ENCODE assay signal across 2 cellular contexts in genomic region chr20:9215539-9215938, GRCh38.
TF ChIP-seq lines count a peak whose summit lies in the region.

No MANE protein-coding gene starts in this region.

TF ChIP-seq in Ishikawa, 13 proteins besides CTCF, POLR2A, EP300 and RAD21 (continued from another document):
- TF ChIP-seq USF1 (IDR thresholded peaks at IDR 0.05) (no peak), MAX (IDR thresholded peaks at IDR 0.05) (no peak), NFIC (IDR thresholded peaks at IDR 0.05) (no peak)

TF ChIP-seq in WTC11, 78 proteins besides CTCF, POLR2A, EP300 and RAD21 (continued from another document):
- TF ChIP-seq AFF4 (CRISPR knock-in tag; IDR thresholded peaks at IDR 0.05; ENCODE audit: borderline replicate concordance) (no peak), ZBTB21 (CRISPR knock-in tag; IDR thresholded peaks at IDR 0.05; ENCODE audit: borderline replicate concordance) (no peak), IRF2 (CRISPR knock-in tag; IDR thresholded peaks at IDR 0.05; ENCODE audit: borderline replicate concordance, low read depth) (no peak), TEAD4 (CRISPR knock-in tag; IDR thresholded peaks at IDR 0.05) (no peak)
